Comparison of ENCODE assay signal across 8 cellular contexts in the genomic region with DNA sequence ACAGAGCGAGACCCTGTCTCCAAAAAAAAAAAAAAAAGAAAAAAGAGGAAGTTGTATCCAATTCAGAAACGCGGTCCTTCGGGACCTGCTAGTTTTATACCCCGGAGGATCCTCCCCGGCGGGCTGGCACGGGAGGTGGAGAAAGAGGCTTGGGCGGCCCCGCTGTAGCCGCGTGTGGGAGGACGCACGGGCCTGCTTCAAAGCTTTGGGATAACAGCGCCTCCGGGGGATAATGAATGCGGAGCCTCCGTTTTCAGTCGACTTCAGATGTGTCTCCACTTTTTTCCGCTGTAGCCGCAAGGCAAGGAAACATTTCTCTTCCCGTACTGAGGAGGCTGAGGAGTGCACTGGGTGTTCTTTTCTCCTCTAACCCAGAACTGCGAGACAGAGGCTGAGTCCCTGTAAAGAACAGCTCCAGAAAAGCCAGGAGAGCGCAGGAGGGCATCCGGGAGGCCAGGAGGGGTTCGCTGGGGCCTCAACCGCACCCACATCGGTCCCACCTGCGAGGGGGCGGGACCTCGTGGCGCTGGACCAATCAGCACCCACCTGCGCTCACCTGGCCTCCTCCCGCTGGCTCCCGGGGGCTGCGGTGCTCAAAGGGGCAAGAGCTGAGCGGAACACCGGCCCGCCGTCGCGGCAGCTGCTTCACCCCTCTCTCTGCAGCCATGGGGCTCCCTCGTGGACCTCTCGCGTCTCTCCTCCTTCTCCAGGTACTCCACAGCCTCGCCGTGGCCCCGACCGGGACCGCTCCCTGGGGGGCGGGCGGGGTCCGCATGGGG. TPM values are rescaled to one million over a fixed set of nuclear protein-coding genes. Genes with fewer than 3 reads are reported as not detected.
DNase-seq lines count a peak whose midpoint lies in the region; ATAC-seq, FAIRE-seq and TF ChIP-seq lines count a peak whose summit lies in the region.

A gene (plus strand): TSS at position 596 of the 779 bp plus-strand sequence. CDS start 70 bp downstream, at position 666.

- CTCF ChIA-PET in T-cell (lab: Charles Lee): no interaction called here

- H3K4me1 Mint-ChIP-seq in T-cell: peaks cover 11 to 21% (median 16%) of the 10 kb centered on the region in 3 donors

- H3K27me3 Mint-ChIP-seq in T-cell: peaks cover 42 to 74% of the 10 kb centered on the region in 2 donors

- no peaks in the 10 kb centered on the region for H3K27me3 ChIP-seq in HAP-1 (ENCODE audit: low read depth)
- no peaks in the 10 kb centered on the region for H3K27me3 ChIP-seq in esophagus (ENCODE audit: control insufficient read depth in 1 of 2, insufficient read depth in 2 of 2, low read length in 2 of 2)
- no peaks in the 10 kb centered on the region for H3K27me3 ChIP-seq in pancreas

- H3K4me3 Mint-ChIP-seq in T-cell: peak within 1 kb of the TSS; percentile 46 to 66 (median 49)

- DNase-seq in AG08396 (ENCODE audit: low spot score) (peak; percentile 29), HAP-1 (ENCODE audit: low spot score in 2 of 2) (peak; percentile 27 to 73), T-cell (peak in 17 of 34 experiments; percentile 2 to 35 (median 11)), pancreas (peak; percentile 42 to 85 (median 61)), cerebellar cortex (ENCODE audit: low spot score) (no peak)

- no peak for FAIRE-seq in pancreas (lab: Jason Lieb, UNC)

- in situ Hi-C loops in HAP-1 (cut with MboI; ENCODE audit: low sequenced_read_pairs): no loop called here

- H3K4me1 ChIP-seq in HAP-1: peaks cover 21% of the 10 kb centered on the region
- H3K4me1 ChIP-seq in esophagus (ENCODE audit: control insufficient read depth in 2 of 2, insufficient read depth in 2 of 2, low read length in 1 of 2): peaks cover 8 to 14% of the 10 kb centered on the region in 2 donors
- H3K4me1 ChIP-seq in pancreas: peaks cover 0 to 10% (median 5%) of the 10 kb centered on the region in 3 donors

- intact Hi-C loops in pancreas (cut with DNase I): no loop called here

- H3K36me3 ChIP-seq in HAP-1 (replicated peaks) (no peaks in the 10 kb centered on the region), esophagus (ENCODE audit: control insufficient read depth in 2 of 2, insufficient read depth in 2 of 2, low read length in 1 of 2) (no peaks in the 10 kb centered on the region), pancreas (no peaks in the 10 kb centered on the region)

- H3K4me3 ChIP-seq in HAP-1 (peak within 1 kb of the TSS; percentile 27), esophagus (ENCODE audit: low read depth in 1 of 2, low read length in 2 of 2) (peak within 1 kb of the TSS; percentile 56 to 65), pancreas (peak within 1 kb of the TSS; percentile 11 to 55 (median 46))

- no peaks in the 10 kb centered on the region for H3K9me3 Mint-ChIP-seq in T-cell

- peak within 1 kb of the TSS in 1 of 2 donors; percentile 38 for H3K27ac Mint-ChIP-seq in T-cell

- H3K9me3 ChIP-seq in HAP-1: no peaks in the 10 kb centered on the region
- H3K9me3 ChIP-seq in esophagus (ENCODE audit: control insufficient read depth in 2 of 2, insufficient read depth in 1 of 2, low read depth in 1 of 2, low read length in 1 of 2): no peaks in the 10 kb centered on the region
- H3K9me3 ChIP-seq in pancreas: no peaks in the 10 kb centered on the region

- POLR2A ChIA-PET in T-cell (lab: Charles Lee): no interaction called here

- 1 to 2% methylated on average over 52 to 53 of the region's 53 CpGs for WGBS in esophagus, 2 donors
- 1 to 2% methylated on average over 44 to 53 of the region's 53 CpGs for WGBS in pancreas, 2 donors

- peak within 1 kb of the TSS; percentile 15 to 72 for H3K27ac ChIP-seq in esophagus (ENCODE audit: low read depth in 2 of 2, low read length in 1 of 2)
- no peak within 1 kb of the TSS for H3K27ac ChIP-seq in pancreas

- ATAC-seq in T-cell (replicated peaks in 1 of 4) (peak; percentile 52 to 73 (median 56)), pancreas (peak; percentile 77 to 94 (median 90)), HG02588 (IDR thresholded peaks at IDR 0.05; ENCODE audit: unreplicated experiment) (no peak), GM18517 (IDR thresholded peaks at IDR 0.05; ENCODE audit: unreplicated experiment) (no peak)

- no peak for TF ChIP-seq CTCF in pancreas (IDR thresholded peaks at IDR 0.05)

- H3K36me3 Mint-ChIP-seq in T-cell: no peaks in the 10 kb centered on the region

RNA-seq across cellular contexts. Expression of the gene that starts here (rescaled TPM):
- 1 to 10 TPM in 1 of 5 donors, under 1 TPM in 3, not detected in 1; 0.36 to 1.1 (median 0.60) TPM for total RNA-seq in T-cell
- 10 to 100 TPM; 12.2 to 36.3 TPM for polyA plus RNA-seq in esophagus
- 1 to 10 TPM in 5 of 6 donors, under 1 TPM in 1; 0.39 to 5.2 (median 1.4) TPM for total RNA-seq in pancreas
- polyA plus RNA-seq in pancreas: under 1 TPM; 0.30 to 0.47 TPM

Comparison
In these comparisons a context has a peak if more than half of its experiments do, and no peak if none do; other contexts are left out.
1. RNA of the gene that starts here (polyA plus RNA-seq): 12.2 to 36.3 TPM in esophagus; 0.30 to 0.47 TPM in pancreas; every median in the first group is over 4 times any median in the second.
2. ATAC-seq: peak in T-cell (4 of 4) and pancreas (4 of 4); none in HG02588 (single experiment) and GM18517 (single experiment).
3. H3K27ac ChIP-seq: peak in esophagus (2 of 2); none in pancreas (0 of 4).
4. Peak in every context shown above with its lines, with median percentiles within 50 percentile points of each other: H3K4me3 ChIP-seq.